In genomic region chr22:29553391-29554224, GRCh38 we compare ENCODE assay signal across 8 cellular contexts. TPM values are rescaled to one million over a fixed set of nuclear protein-coding genes. Genes with fewer than 3 reads are reported as not detected.
DNase-seq lines count a peak whose midpoint lies in the region; ATAC-seq and TF ChIP-seq lines count a peak whose summit lies in the region.

THOC5 (minus strand) TSS chr22:29553757; CDS start chr22:29549147, 4,610 bp downstream.

- peak within 1 kb of the TSS; percentile 96 for H3K4me3 Mint-ChIP-seq in nephron progenitor cell
- peak within 1 kb of the TSS; percentile 88 to 89 for H3K4me3 Mint-ChIP-seq in stimulated activated naive CD8-positive, alpha-beta T cell treated with anti-CD3 and anti-CD28 coated beads, Interleukin-15, amount 100 ng/mL, for 72 hours

- H3K9me3 Mint-ChIP-seq in nephron progenitor cell = peaks cover 18% of the 10 kb centered on the region
- no peaks in the 10 kb centered on the region for H3K9me3 Mint-ChIP-seq in stimulated activated naive CD8-positive, alpha-beta T cell treated with anti-CD3 and anti-CD28 coated beads, Interleukin-15, amount 100 ng/mL, for 72 hours

- H3K27me3 Mint-ChIP-seq in nephron progenitor cell (ENCODE audit: low read depth, poor library complexity) = no peaks in the 10 kb centered on the region
- no peaks in the 10 kb centered on the region for H3K27me3 Mint-ChIP-seq in stimulated activated naive CD8-positive, alpha-beta T cell treated with anti-CD3 and anti-CD28 coated beads, Interleukin-15, amount 100 ng/mL, for 72 hours

- peak; percentile 80 for TF ChIP-seq CTCF in fibroblast of the aortic adventitia (IDR thresholded peaks at IDR 0.05; ENCODE audit: insufficient read depth, low read length)
- peak; percentile 45 for TF ChIP-seq CTCF in nephron progenitor cell (IDR thresholded peaks at IDR 0.05)

- H3K4me1 ChIP-seq in HAP-1 = peaks cover 4% of the 10 kb centered on the region

- peak within 1 kb of the TSS; percentile 97 for H3K27ac Mint-ChIP-seq in nephron progenitor cell
- H3K27ac Mint-ChIP-seq in stimulated activated naive CD8-positive, alpha-beta T cell treated with anti-CD3 and anti-CD28 coated beads, Interleukin-15, amount 100 ng/mL, for 72 hours = peak within 1 kb of the TSS; percentile 97 to 98

- ATAC-seq in stimulated activated naive CD8-positive, alpha-beta T cell treated with anti-CD3 and anti-CD28 coated beads, Interleukin-15, amount 100 ng/mL, for 72 hours = peak; percentile 99

- peaks cover 49% of the 10 kb centered on the region for H3K36me3 ChIP-seq in HAP-1 (replicated peaks)
- peaks cover 15% of the 10 kb centered on the region for H3K36me3 ChIP-seq in MG63

- in situ Hi-C loops in HAP-1 (cut with MboI; ENCODE audit: low sequenced_read_pairs) = no loop called here

- DNase-seq in GDM1 (lab: John Stamatoyannopoulos, UW) (peak; percentile 88), HAP-1 (ENCODE audit: low spot score in 2 of 2) (peak; percentile 96 to 97), MG63 (peak; percentile 97), SHP77 treated with DMSO at 0.1 percent for 48 hours (lab: John Stamatoyannopoulos, UW) (peak; percentile 98), fibroblast of the aortic adventitia (ENCODE audit: low read depth) (peak; percentile 95), nephron progenitor cell (peak; percentile 90)
- peak; percentile 96 for DNase-seq in activated effector memory CD4-positive, alpha-beta T cell treated with anti-CD3 and anti-CD28 coated beads, Interleukin-2, amount 50 U/mL, for 16 hours
- peak; percentile 84 to 87 for DNase-seq in stimulated activated naive CD8-positive, alpha-beta T cell treated with anti-CD3 and anti-CD28 coated beads, Interleukin-15, amount 100 ng/mL, for 72 hours

- peak within 1 kb of the TSS; percentile 87 for H3K4me3 ChIP-seq in HAP-1
- peak within 1 kb of the TSS; percentile 91 for H3K4me3 ChIP-seq in MG63
- H3K4me3 ChIP-seq in fibroblast of the aortic adventitia (ENCODE audit: low read depth, low read length) = peak within 1 kb of the TSS; percentile 91

- peaks cover 68% of the 10 kb centered on the region for H3K36me3 Mint-ChIP-seq in nephron progenitor cell (ENCODE audit: low read depth)

- H3K4me1 Mint-ChIP-seq in nephron progenitor cell = peaks cover 14% of the 10 kb centered on the region
- H3K4me1 Mint-ChIP-seq in stimulated activated naive CD8-positive, alpha-beta T cell treated with anti-CD3 and anti-CD28 coated beads, Interleukin-15, amount 100 ng/mL, for 72 hours = peaks cover 12% of the 10 kb centered on the region

- H3K27me3 ChIP-seq in HAP-1 (ENCODE audit: low read depth) (no peaks in the 10 kb centered on the region), MG63 (no peaks in the 10 kb centered on the region)

- H3K9me3 ChIP-seq in HAP-1 = no peaks in the 10 kb centered on the region
- H3K9me3 ChIP-seq in MG63 = no peaks in the 10 kb centered on the region

RNA-seq across cellular contexts. Expression of gene THOC5, which starts in this region (rescaled TPM):
- total RNA-seq in MG63 (2014; rRNA removed; shearing (Covaris generic); ENCODE audit: low replicate concordance) = 49.7 and 73.2 TPM in 2 replicates
- 53.1 and 54.0 TPM in 2 replicates for total RNA-seq in fibroblast of the aortic adventitia (ENCODE audit: low replicate concordance)

Comparison
In these comparisons a context has a peak if more than half of its experiments do, and no peak if none do; other contexts are left out.
1. Peak in every context shown above with its lines: DNase-seq, ATAC-seq and H3K4me3 ChIP-seq.